In the genomic region with DNA sequence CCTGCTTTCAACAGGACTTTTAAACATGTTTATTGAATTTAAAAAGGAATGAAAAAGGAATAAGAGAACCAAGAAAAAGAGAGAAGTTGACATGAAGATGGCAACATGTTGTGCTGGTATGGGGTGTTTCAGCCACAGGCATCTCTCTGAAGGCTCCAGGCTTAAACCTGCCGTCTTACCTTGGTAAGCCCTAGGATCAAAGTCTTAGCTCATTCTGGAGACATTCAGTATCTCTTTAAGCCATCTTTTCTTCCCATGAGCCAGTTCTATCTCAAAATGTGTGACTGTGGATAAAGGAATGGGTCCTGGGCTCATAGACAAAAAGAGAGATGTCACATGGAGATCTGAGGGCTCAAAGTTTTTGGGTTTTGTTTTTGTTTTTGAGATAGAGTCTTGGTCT, we compare ENCODE assay signal across 24 cellular contexts. TPM values are rescaled to one million over a fixed set of nuclear protein-coding genes. Genes with fewer than 3 reads are reported as not detected.
DNase-seq lines count a peak whose midpoint lies in the region; ATAC-seq and TF ChIP-seq lines count a peak whose summit lies in the region.
"Had no signal": no experiment of that assay in that cellular context is flagged by ENCODE, and none has a peak within 500 bp of the region (broad histone marks: within the 10 kb centered on the region; RNA-seq: fewer than 3 reads in every experiment).

No MANE protein-coding gene starts in this region.

- no peak for TF ChIP-seq CTCF in endodermal cell (conservative IDR thresholded peaks at IDR 0.05)

- no peak overlapping the region for H3K27ac Mint-ChIP-seq in stimulated activated naive CD8-positive, alpha-beta T cell treated with anti-CD3 and anti-CD28 coated beads, Interleukin-15, Interleukin-2, amounts not matched to agents 100 ng/mL and 50 ng/mL, for 24 hours
- H3K27ac Mint-ChIP-seq in stimulated activated naive CD8-positive, alpha-beta T cell treated with anti-CD3 and anti-CD28 coated beads, Interleukin-15, amount 100 ng/mL, for 72 hours, result no peak overlapping the region
- H3K27ac Mint-ChIP-seq in endodermal cell, result no peak overlapping the region

- H3K9me3 ChIP-seq in SK-N-MC (ENCODE audit: low read depth, low read length) (no peaks in the 10 kb centered on the region), endodermal cell (ENCODE audit: control insufficient read depth, low read length) (no peaks in the 10 kb centered on the region)
- H3K9me3 ChIP-seq: Caco-2, esophagus squamous epithelium, gastroesophageal sphincter, psoas muscle, upper lobe of right lung had no signal

- no peak overlapping the region for H3K4ac ChIP-seq in mesendoderm (ENCODE audit: low read depth, low read length)

- no peak overlapping the region for H2BK5ac ChIP-seq in mesendoderm (ENCODE audit: low read length)

- H4K8ac ChIP-seq in mesendoderm (ENCODE audit: low read depth, low read length), result no peak overlapping the region

- H3K36me3 Mint-ChIP-seq in stimulated activated naive CD8-positive, alpha-beta T cell treated with anti-CD3 and anti-CD28 coated beads, Interleukin-15, Interleukin-2, amounts not matched to agents 100 ng/mL and 50 ng/mL, for 24 hours (ENCODE audit: low read depth), result peaks cover 11% of the 10 kb centered on the region
- peaks cover 2% of the 10 kb centered on the region for H3K36me3 Mint-ChIP-seq in endodermal cell (ENCODE audit: low read depth)
- H3K36me3 Mint-ChIP-seq: naive B cell had no signal

- H3K9ac ChIP-seq in SK-N-MC (ENCODE audit: insufficient read length), result no peak overlapping the region
- H3K9ac ChIP-seq in mesendoderm (ENCODE audit: low read length), result no peak overlapping the region
- H3K9ac ChIP-seq in endodermal cell (ENCODE audit: extremely low read depth, low read length, poor library complexity, severe bottlenecking), result no peak overlapping the region

- H3K36me3 ChIP-seq in SK-N-MC (ENCODE audit: insufficient read depth, low read length) (no peaks in the 10 kb centered on the region), mesendoderm (ENCODE audit: control insufficient read depth, insufficient read depth, low read length) (no peaks in the 10 kb centered on the region), endodermal cell (ENCODE audit: control insufficient read depth, insufficient read depth, low read length) (no peaks in the 10 kb centered on the region)
- H3K36me3 ChIP-seq: esophagus squamous epithelium, gastroesophageal sphincter, upper lobe of right lung had no signal

- no peak overlapping the region for H2BK15ac ChIP-seq in mesendoderm (replicated peaks; ENCODE audit: low read depth)

- no peak for DNase-seq in stimulated activated naive CD8-positive, alpha-beta T cell treated with anti-CD3 and anti-CD28 coated beads, Interleukin-15, amount 100 ng/mL, for 72 hours
- DNase-seq in SK-N-MC (ENCODE audit: low read depth, low spot score) (no peak), mesendoderm (peak; percentile 22), endodermal cell (no peak)
- no peak for DNase-seq in stimulated activated CD4-positive, alpha-beta T cell treated with anti-CD3 and anti-CD28 coated beads, Interleukin-1b, Interleukin-23, amount 100 ng/mL, for 48 hours
- DNase-seq: activated CD4-positive, alpha-beta T cell treated with anti-CD3 and anti-CD28 coated beads, Interleukin-2, amount 50 U/mL, for 1 hour; activated CD8-positive, alpha-beta memory T cell treated with anti-CD3 and anti-CD28 coated beads, Interleukin-2, amount 50 U/mL, for 48 hours; activated naive CD4-positive, alpha-beta T cell; Caco-2; effector memory CD4-positive, alpha-beta T cell; esophagus squamous epithelium; kidney glomerular epithelial cell; naive B cell; NCI-H1417 treated with DMSO at 0.1 percent for 48 hours; NCI-H2171; NCI-H524 treated with DMSO at 0.1 percent for 48 hours; psoas muscle; stimulated activated CD4-positive, alpha-beta T cell treated with anti-CD3 and anti-CD28 coated beads, Interleukin-2, amount 100 ng/mL, for 48 hours; upper lobe of right lung had no signal

- H3K27me3 Mint-ChIP-seq in stimulated activated naive CD8-positive, alpha-beta T cell treated with anti-CD3 and anti-CD28 coated beads, Interleukin-15, Interleukin-2, amounts not matched to agents 100 ng/mL and 50 ng/mL, for 24 hours, result no peaks in the 10 kb centered on the region
- no peaks in the 10 kb centered on the region for H3K27me3 Mint-ChIP-seq in stimulated activated naive CD8-positive, alpha-beta T cell treated with anti-CD3 and anti-CD28 coated beads, Interleukin-15, amount 100 ng/mL, for 72 hours
- peaks cover 3% of the 10 kb centered on the region for H3K27me3 Mint-ChIP-seq in endodermal cell (ENCODE audit: insufficient read depth)
- H3K27me3 Mint-ChIP-seq: naive B cell had no signal

- no peak overlapping the region for H2BK120ac ChIP-seq in mesendoderm (ENCODE audit: low read depth, low read length)

- H3K56ac ChIP-seq in mesendoderm (ENCODE audit: low read length), result no peak overlapping the region

- no peaks in the 10 kb centered on the region for H3K79me1 ChIP-seq in mesendoderm (ENCODE audit: low read length)

- peaks cover 23% of the 10 kb centered on the region for H3K79me2 ChIP-seq in mesendoderm (ENCODE audit: control insufficient read depth, insufficient read depth, low read length)

- peak overlapping the region; percentile 14 for H3K4me3 Mint-ChIP-seq in stimulated activated naive CD8-positive, alpha-beta T cell treated with anti-CD3 and anti-CD28 coated beads, Interleukin-15, Interleukin-2, amounts not matched to agents 100 ng/mL and 50 ng/mL, for 24 hours
- peak overlapping the region in 1 of 2 donors; percentile 21 for H3K4me3 Mint-ChIP-seq in stimulated activated naive CD8-positive, alpha-beta T cell treated with anti-CD3 and anti-CD28 coated beads, Interleukin-15, amount 100 ng/mL, for 72 hours
- no peak overlapping the region for H3K4me3 Mint-ChIP-seq in endodermal cell

- no peak overlapping the region for H2AK5ac ChIP-seq in mesendoderm (ENCODE audit: low read length)

- H3K4me1 ChIP-seq in mesendoderm (ENCODE audit: control insufficient read depth, low read depth, low read length), result no peaks in the 10 kb centered on the region
- no peaks in the 10 kb centered on the region for H3K4me1 ChIP-seq in endodermal cell (ENCODE audit: control insufficient read depth, insufficient read depth, low read length)

- H3K27me3 ChIP-seq in mesendoderm (ENCODE audit: insufficient read depth, low read length, poor library complexity) (no peaks in the 10 kb centered on the region), endodermal cell (ENCODE audit: control insufficient read depth, insufficient read depth, low read length, poor library complexity, severe bottlenecking) (no peaks in the 10 kb centered on the region)
- H3K27me3 ChIP-seq: esophagus squamous epithelium, gastroesophageal sphincter, upper lobe of right lung had no signal

- no peaks in the 10 kb centered on the region for H3K9me3 Mint-ChIP-seq in stimulated activated naive CD8-positive, alpha-beta T cell treated with anti-CD3 and anti-CD28 coated beads, Interleukin-15, Interleukin-2, amounts not matched to agents 100 ng/mL and 50 ng/mL, for 24 hours
- no peaks in the 10 kb centered on the region for H3K9me3 Mint-ChIP-seq in stimulated activated naive CD8-positive, alpha-beta T cell treated with anti-CD3 and anti-CD28 coated beads, Interleukin-15, amount 100 ng/mL, for 72 hours
- no peaks in the 10 kb centered on the region for H3K9me3 Mint-ChIP-seq in endodermal cell
- H3K9me3 Mint-ChIP-seq: naive B cell had no signal

- H3K4me2 ChIP-seq in mesendoderm (ENCODE audit: low read length), result no peak overlapping the region

- peaks cover 18% of the 10 kb centered on the region for H3K4me1 Mint-ChIP-seq in stimulated activated naive CD8-positive, alpha-beta T cell treated with anti-CD3 and anti-CD28 coated beads, Interleukin-15, Interleukin-2, amounts not matched to agents 100 ng/mL and 50 ng/mL, for 24 hours (ENCODE audit: low read depth)
- H3K4me1 Mint-ChIP-seq in stimulated activated naive CD8-positive, alpha-beta T cell treated with anti-CD3 and anti-CD28 coated beads, Interleukin-15, amount 100 ng/mL, for 72 hours, result peaks cover 2% of the 10 kb centered on the region
- H3K4me1 Mint-ChIP-seq in endodermal cell, result no peaks in the 10 kb centered on the region

- no peak overlapping the region for H4K5ac ChIP-seq in mesendoderm (ENCODE audit: low read length)

- H3K27ac ChIP-seq in SK-N-MC (peak overlapping the region; percentile 25; the same call in 1 of the 2 replicates), mesendoderm (ENCODE audit: low read depth, low read length) (no peak overlapping the region), endodermal cell (ENCODE audit: low read depth, low read length) (no peak overlapping the region)
- H3K27ac ChIP-seq: gastroesophageal sphincter, psoas muscle, upper lobe of right lung had no signal

- ATAC-seq in stimulated activated naive CD8-positive, alpha-beta T cell treated with anti-CD3 and anti-CD28 coated beads, Interleukin-15, amount 100 ng/mL, for 72 hours, result no peak
- no peak for ATAC-seq in GM18909 (IDR thresholded peaks at IDR 0.05; ENCODE audit: poor library complexity, unreplicated experiment)
- ATAC-seq: gastroesophageal sphincter, psoas muscle, Right ventricle myocardium inferior had no signal

- no peak overlapping the region for H3K23ac ChIP-seq in mesendoderm (ENCODE audit: low read length)

- no peak overlapping the region for H3K18ac ChIP-seq in mesendoderm (ENCODE audit: low read length)

- no peak overlapping the region for H3K4me3 ChIP-seq in SK-N-MC
- no peak overlapping the region for H3K4me3 ChIP-seq in mesendoderm (ENCODE audit: low read length)
- H3K4me3 ChIP-seq in endodermal cell (ENCODE audit: low read length), result no peak overlapping the region
- H3K4me3 ChIP-seq: gastroesophageal sphincter, psoas muscle, skin epidermis, upper lobe of right lung had no signal

- no CpG with 5 or more reads among the region's 1 CpG for WGBS in mesendoderm (ENCODE audit: extremely low coverage, insufficient coverage, low lambda C conversion rate)
- 67% methylated on average over 1 of the region's 1 CpG; no CpG with 5 or more reads in 1 of the 2 experiments for WGBS in endodermal cell (ENCODE audit: insufficient coverage in 1 of 2, insufficient read length in 1 of 2), 2 experiments

RNA-seq across cellular contexts. Expression of gene TFCP2, which starts 1.6 kb away (rescaled TPM):
- 31.9 TPM for polyA plus RNA-seq in mesendoderm (2013, experiment 1 of 2)
- polyA plus RNA-seq in mesendoderm (2013, experiment 2 of 2), result 32.5 TPM
- total RNA-seq in endodermal cell, result 10 to 100 TPM; 44.1 to 47.2 TPM
- polyA plus RNA-seq in endodermal cell (2013, experiment 1 of 2), result 36.5 TPM
- polyA plus RNA-seq in endodermal cell (2013, experiment 2 of 2), result 37.0 TPM

RNA-seq across cellular contexts. Expression of gene POU6F1, which starts 43.4 kb away (rescaled TPM):
- polyA plus RNA-seq in mesendoderm (2013, experiment 1 of 2), result 3.9 TPM
- 4.5 TPM for polyA plus RNA-seq in mesendoderm (2013, experiment 2 of 2)
- total RNA-seq in endodermal cell, result 10 to 100 TPM; 11.4 to 16.4 TPM
- 8.0 TPM for polyA plus RNA-seq in endodermal cell (2013, experiment 1 of 2)
- 5.8 TPM for polyA plus RNA-seq in endodermal cell (2013, experiment 2 of 2)
